12 cellular contexts compared by ENCODE assay signal in genomic region chr16:17395849-17396480, GRCh38.
DNase-seq lines count a peak whose midpoint lies in the region; ATAC-seq and TF ChIP-seq lines count a peak whose summit lies in the region.
"Had no signal": no experiment of that assay in that cellular context is flagged by ENCODE, and none has a peak within 500 bp of the region (broad histone marks: within the 10 kb centered on the region; RNA-seq: fewer than 3 reads in every experiment).

No MANE protein-coding gene starts in this region.

- H2BK12ac ChIP-seq in trophoblast cell (ENCODE audit: low read length) = no peak overlapping the region

- H3K9me2 ChIP-seq in MM.1S (replicated peaks; ENCODE audit: insufficient read depth, low read length) = no peaks in the 10 kb centered on the region

- no peaks in the 10 kb centered on the region for H3K79me2 ChIP-seq in trophoblast cell (ENCODE audit: control insufficient read depth, insufficient read depth, low read length, poor library complexity)
- H3K79me2 ChIP-seq in MM.1S (ENCODE audit: low read length) = peaks cover 29% of the 10 kb centered on the region

- H3K23ac ChIP-seq in trophoblast cell (ENCODE audit: low read length) = no peak overlapping the region

- H3K4me1 ChIP-seq in thoracic aorta (ENCODE audit: control insufficient read depth in 1 of 2, low read depth in 2 of 2) = peaks cover 19 to 31% of the 10 kb centered on the region in 2 donors
- peaks cover 3% of the 10 kb centered on the region in 2 experiments for H3K4me1 ChIP-seq in trophoblast cell (ENCODE audit: control insufficient read depth in 1 of 2, insufficient read depth in 2 of 2, low read length in 2 of 2)
- no peaks in the 10 kb centered on the region for H3K4me1 ChIP-seq in MM.1S (ENCODE audit: low read length)

- H4K8ac ChIP-seq in trophoblast cell (ENCODE audit: low read depth, low read length) = no peak overlapping the region

- no peaks in the 10 kb centered on the region for H3K27me3 ChIP-seq in thoracic aorta (replicated peaks; ENCODE audit: insufficient read depth)
- no peaks in the 10 kb centered on the region for H3K27me3 ChIP-seq in trophoblast cell (ENCODE audit: insufficient read depth, low read length)
- H3K27me3 ChIP-seq in MM.1S (replicated peaks; ENCODE audit: insufficient read depth, low read length) = no peaks in the 10 kb centered on the region
- H3K27me3 ChIP-seq: neutrophil had no signal

- H3K9me3 ChIP-seq in thoracic aorta = no peaks in the 10 kb centered on the region
- H3K9me3 ChIP-seq in trophoblast cell (ENCODE audit: insufficient read depth, low read depth, low read length) = no peaks in the 10 kb centered on the region
- no peaks in the 10 kb centered on the region for H3K9me3 ChIP-seq in MM.1S (replicated peaks; ENCODE audit: insufficient read depth, low read length)
- H3K9me3 ChIP-seq: neutrophil had no signal

- H3K27ac ChIP-seq in thoracic aorta (peak overlapping the region; percentile 15 to 50), trophoblast cell (ENCODE audit: low read depth, low read length) (no peak overlapping the region), MM.1S (ENCODE audit: low read length) (no peak overlapping the region)
- H3K27ac ChIP-seq: neutrophil had no signal

- H3K79me1 ChIP-seq in trophoblast cell (ENCODE audit: low read length) = no peaks in the 10 kb centered on the region

- no peak overlapping the region for H2BK5ac ChIP-seq in trophoblast cell (ENCODE audit: low read depth, low read length, poor library complexity)

- no peaks in the 10 kb centered on the region for H3F3A ChIP-seq in MM.1S (ENCODE audit: insufficient read depth, low read length)

- H2AK5ac ChIP-seq in trophoblast cell (ENCODE audit: low read length) = no peak overlapping the region

- H3K9ac ChIP-seq in trophoblast cell (ENCODE audit: low read length) = no peak overlapping the region
- H3K9ac ChIP-seq in MM.1S (ENCODE audit: low read length) = no peak overlapping the region

- no peak overlapping the region for H3K4ac ChIP-seq in trophoblast cell (ENCODE audit: low read depth, low read length)

- no peak overlapping the region for H4K91ac ChIP-seq in trophoblast cell (ENCODE audit: low read depth, low read length)

- no peaks in the 10 kb centered on the region for H3K36me3 ChIP-seq in thoracic aorta
- no peaks in the 10 kb centered on the region for H3K36me3 ChIP-seq in trophoblast cell (ENCODE audit: control insufficient read depth in 1 of 2, insufficient read depth in 2 of 2, low read length in 2 of 2)
- H3K36me3 ChIP-seq in MM.1S (replicated peaks; ENCODE audit: insufficient read depth, low read length) = no peaks in the 10 kb centered on the region
- H3K36me3 ChIP-seq: neutrophil had no signal

- WGBS in trophoblast cell (ENCODE audit: extremely low coverage, insufficient coverage, insufficient read length) = no CpG with 5 or more reads among the region's 9 CpGs

- no peaks in the 10 kb centered on the region; the same call in 1 of the 2 replicates for H4K20me1 ChIP-seq in MM.1S (ENCODE audit: insufficient read depth, low read length)

- no peak for TF ChIP-seq CTCF in thoracic aorta (IDR thresholded peaks at IDR 0.05)
- TF ChIP-seq CTCF in MM.1S (IDR thresholded peaks at IDR 0.05; ENCODE audit: low read length) = no peak

- H3K14ac ChIP-seq in trophoblast cell (ENCODE audit: low read length) = no peak overlapping the region

- DNase-seq in NCI-H510A (lab: John Stamatoyannopoulos, UW) = peak; percentile 16
- no peak for DNase-seq in NCI-H510A treated with DMSO at 0.1 percent for 48 hours (lab: John Stamatoyannopoulos, UW)
- DNase-seq in dermis blood vessel endothelial cell = peak; percentile 15
- DNase-seq in kidney tubule cell (ENCODE audit: low spot score) = peak; percentile 10
- DNase-seq in thoracic aorta (ENCODE audit: low spot score) = no peak
- no peak for DNase-seq in trophoblast cell
- no peak for DNase-seq in MM.1S
- DNase-seq: activated T-cell treated with anti-CD3 and anti-CD28 coated beads for 4 hours; DND-41; stimulated activated CD4-positive, alpha-beta T cell treated with anti-CD3 and anti-CD28 coated beads, Interleukin-2, amount 100 ng/mL, for 24 hours had no signal

- H4K12ac ChIP-seq in trophoblast cell (ENCODE audit: low read depth, low read length) = no peak overlapping the region

- H2AFZ ChIP-seq in trophoblast cell (ENCODE audit: insufficient read depth, low read length, poor library complexity) (no peak overlapping the region), MM.1S (ENCODE audit: low read length) (no peak overlapping the region)

- ATAC-seq in thoracic aorta (ENCODE audit: insufficient number of reproducible peaks, low FRiP score, low read depth) (peak; percentile 41), GM18909 (IDR thresholded peaks at IDR 0.05; ENCODE audit: poor library complexity, unreplicated experiment) (no peak)

- H3K4me3 ChIP-seq in thoracic aorta (no peak overlapping the region), trophoblast cell (ENCODE audit: low read depth, low read length) (no peak overlapping the region), MM.1S (ENCODE audit: low read length) (no peak overlapping the region)

- no peak overlapping the region for H3K4me2 ChIP-seq in trophoblast cell (ENCODE audit: low read length)
- H3K4me2 ChIP-seq in MM.1S (ENCODE audit: low read depth, low read length) = no peak overlapping the region

- no peak overlapping the region for H3K18ac ChIP-seq in trophoblast cell (ENCODE audit: low read length)

- no peak overlapping the region for H2BK120ac ChIP-seq in trophoblast cell (ENCODE audit: insufficient read depth, low read length, poor library complexity)

Comparison
In these comparisons a context has a peak if more than half of its experiments do, and no peak if none do; other contexts are left out.
1. DNase-seq: peak in NCI-H510A (single experiment), dermis blood vessel endothelial cell (single experiment) and kidney tubule cell (single experiment); none in NCI-H510A treated with DMSO at 0.1 percent for 48 hours (single experiment), thoracic aorta (single experiment), trophoblast cell (0 of 2) and MM.1S (single experiment).
2. H3K27ac ChIP-seq: peak in thoracic aorta (2 of 2); none in trophoblast cell (single experiment) and MM.1S (single experiment).